26 cellular contexts compared by ENCODE assay signal in the genomic region with DNA sequence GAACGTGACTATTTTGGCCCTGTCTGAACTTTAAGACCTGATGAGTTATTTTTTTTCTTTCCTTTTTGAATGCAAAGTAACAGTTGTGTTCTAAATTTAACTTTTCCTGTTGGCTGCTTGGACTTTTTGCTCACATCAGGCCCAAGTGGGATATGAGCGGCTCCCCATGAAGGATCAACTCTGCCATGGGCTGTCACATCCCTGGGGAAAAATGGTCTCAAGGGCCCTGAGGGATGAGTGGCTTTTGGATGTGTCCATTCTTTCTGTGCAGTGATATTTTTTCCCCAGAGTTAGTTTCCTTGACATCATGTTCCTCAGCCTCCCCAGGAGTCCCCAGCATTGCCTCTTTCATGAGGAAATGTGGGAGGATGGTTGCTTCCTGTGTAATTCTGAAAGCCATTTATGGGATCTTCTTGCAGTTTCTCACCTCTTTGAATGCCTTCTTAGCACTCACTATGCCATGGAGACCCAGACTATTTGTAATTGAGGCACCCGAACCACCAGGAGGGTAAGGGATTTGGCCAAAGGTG.
"Had no signal": no experiment of that assay in that cellular context is flagged by ENCODE, and none has a peak within 500 bp of the region (broad histone marks: within the 10 kb centered on the region; RNA-seq: fewer than 3 reads in every experiment).

No MANE protein-coding gene starts in this region.

- FAIRE-seq: astrocyte, K562 had no signal

- H3K4me3 ChIP-seq: K562, SJSA1 had no signal

- DNase-seq: activated B cell treated with CpG ODN at 0.5 μM for 24 hours; activated CD4-positive, alpha-beta memory T cell treated with anti-CD3 and anti-CD28 coated beads for 36 hours; activated CD4-positive, alpha-beta T cell treated with anti-CD3 and anti-CD28 coated beads, Interleukin-2, amount 10 ng/mL, durations not matched to agents 7 days and 5 days; activated gamma-delta T cell; activated naive CD4-positive, alpha-beta T cell treated with anti-CD3 and anti-CD28 coated beads for 36 hours; activated T-cell treated with anti-CD3 and anti-CD28 coated beads for 4 hours; activated T-cell treated with anti-CD3 and anti-CD28 coated beads, Interleukin-2, amount 50 U/mL, for 48 hours; amygdala; Karpas-422; NCI-H1092 treated with DMSO at 0.1 percent for 48 hours; NCI-H1417 treated with DMSO at 0.1 percent for 48 hours; NCI-H1694; NCI-H2029; NCI-H2107; NCI-H2171 treated with DMSO at 0.1 percent for 48 hours; NCI-H345; NCI-H510A; NCI-H526 treated with DMSO at 0.1 percent for 48 hours; NCI-H82; RPMI8226; SHP77 had no signal

- H3K27ac ChIP-seq: SJSA1 had no signal

- H3K4me1 ChIP-seq: SJSA1 had no signal

- H3K27me3 ChIP-seq: SJSA1 had no signal

- ATAC-seq: activated T-helper 17 cell treated with anti-CD3 and anti-CD28 coated beads, Interleukin-2, amount 50 U/mL, for 72 hours; K562; Panc1 had no signal

- H3K9me3 ChIP-seq: SJSA1 had no signal

- H3K36me3 ChIP-seq: SJSA1 had no signal
